Comparison of ENCODE assay signal across 20 cellular contexts in the genomic region with DNA sequence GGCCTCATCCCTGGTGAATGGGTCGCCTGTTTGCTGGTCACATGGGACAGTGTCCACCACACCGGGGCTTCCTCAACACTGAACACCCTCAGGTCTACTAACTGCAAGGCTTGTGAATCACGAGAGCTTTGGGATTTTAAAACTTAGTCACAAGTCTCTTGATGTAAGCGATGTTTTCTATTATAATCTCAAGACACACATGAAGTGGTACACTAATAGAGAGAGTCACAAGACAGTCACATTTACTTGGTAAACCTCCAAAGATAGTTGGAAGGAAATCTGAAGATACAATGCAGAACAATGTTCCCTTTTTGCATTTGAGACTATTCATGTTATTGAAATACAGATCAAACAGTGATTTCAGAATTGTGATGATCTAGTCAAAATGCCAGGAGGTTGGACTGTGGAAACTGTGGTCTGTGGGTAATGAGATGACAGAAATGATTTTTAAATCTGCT.
DNase-seq lines count a peak whose midpoint lies in the region; ATAC-seq lines count a peak whose summit lies in the region.
"Had no signal": no experiment of that assay in that cellular context is flagged by ENCODE, and none has a peak within 500 bp of the region (broad histone marks: within the 10 kb centered on the region; RNA-seq: fewer than 3 reads in every experiment).

No MANE protein-coding gene starts in this region.

- H3K36me3 Mint-ChIP-seq in activated naive CD4-positive, alpha-beta T cell treated with anti-CD3 and anti-CD28 coated beads, Interleukin-2, amount 50 U/mL, for 72 hours = no peaks in the 10 kb centered on the region
- no peaks in the 10 kb centered on the region for H3K36me3 Mint-ChIP-seq in effector memory CD8-positive, alpha-beta T cell (ENCODE audit: insufficient read depth)
- no peaks in the 10 kb centered on the region for H3K36me3 Mint-ChIP-seq in immature natural killer cell

- H3K9me3 Mint-ChIP-seq in activated naive CD4-positive, alpha-beta T cell treated with anti-CD3 and anti-CD28 coated beads, Interleukin-2, amount 50 U/mL, for 72 hours = peaks cover 0 to 4% of the 10 kb centered on the region in 2 donors
- peaks cover 0 to 1% of the 10 kb centered on the region in 2 donors for H3K9me3 Mint-ChIP-seq in effector memory CD8-positive, alpha-beta T cell
- no peaks in the 10 kb centered on the region for H3K9me3 Mint-ChIP-seq in immature natural killer cell

- H3K4me3 Mint-ChIP-seq in effector memory CD8-positive, alpha-beta T cell = no peak overlapping the region
- no peak overlapping the region for H3K4me3 Mint-ChIP-seq in immature natural killer cell

- H3K4me1 Mint-ChIP-seq in effector memory CD8-positive, alpha-beta T cell (ENCODE audit: low read depth in 2 of 2) = peaks cover 16 to 26% of the 10 kb centered on the region in 2 donors
- peaks cover 9 to 13% of the 10 kb centered on the region in 2 donors for H3K4me1 Mint-ChIP-seq in immature natural killer cell

- H3K27ac Mint-ChIP-seq in activated naive CD4-positive, alpha-beta T cell treated with anti-CD3 and anti-CD28 coated beads, Interleukin-2, amount 50 U/mL, for 72 hours = no peak overlapping the region
- H3K27ac Mint-ChIP-seq in effector memory CD8-positive, alpha-beta T cell = peak overlapping the region; percentile 12 to 19
- no peak overlapping the region for H3K27ac Mint-ChIP-seq in immature natural killer cell

- ATAC-seq in activated naive CD4-positive, alpha-beta T cell treated with anti-CD3 and anti-CD28 coated beads, Interleukin-2, amount 50 U/mL, for 72 hours = peak; percentile 62 to 76
- no peak for ATAC-seq in effector memory CD8-positive, alpha-beta T cell (replicated peaks)
- ATAC-seq: body of pancreas had no signal

- H3K27me3 Mint-ChIP-seq in effector memory CD8-positive, alpha-beta T cell = no peaks in the 10 kb centered on the region
- peaks cover 0 to 5% (median 2%) of the 10 kb centered on the region in 3 donors for H3K27me3 Mint-ChIP-seq in immature natural killer cell (ENCODE audit: low read depth in 3 of 3)

- no peak for DNase-seq in activated naive CD4-positive, alpha-beta T cell treated with anti-CD3 and anti-CD28 coated beads, Interleukin-2, amount 50 U/mL, for 72 hours (ENCODE audit: low spot score in 2 of 2)
- no peak for DNase-seq in activated naive CD4-positive, alpha-beta T cell treated with Interleukin-2 at 50 U/mL for 16 hours
- no peak for DNase-seq in effector memory CD8-positive, alpha-beta T cell
- peak; percentile 20 for DNase-seq in pons (ENCODE audit: low spot score)
- DNase-seq in immature natural killer cell = no peak
- no peak for DNase-seq in NCI-H2171 treated with DMSO at 0.1 percent for 48 hours (lab: John Stamatoyannopoulos, UW)
- no peak for DNase-seq in stimulated activated CD4-positive, alpha-beta T cell treated with anti-CD3 and anti-CD28 coated beads, Interleukin-4, amount 100 ng/mL, for 1 hour
- no peak for DNase-seq in SW480 (ENCODE audit: low spot score)
- DNase-seq: activated effector memory CD4-positive, alpha-beta T cell treated with anti-CD3 and anti-CD28 coated beads, Interleukin-2, amount 50 U/mL, for 16 hours; cerebellar nuclear complex; DMS79; foreskin fibroblast; NCI-H2081 treated with DMSO at 0.1 percent for 48 hours; NCI-H446; NCI-H82; occipital lobe; stimulated activated CD4-positive, alpha-beta T cell treated with anti-CD3 and anti-CD28 coated beads, Interleukin-12 subunit alpha, Interleukin-12 subunit beta, amount 100 ng/mL, for 4 hours; SW 1271; upper lobe of left lung had no signal

Comparison
In these comparisons a context has a peak if more than half of its experiments do, and no peak if none do; other contexts are left out.
1. H3K27ac Mint-ChIP-seq: peak in effector memory CD8-positive, alpha-beta T cell (2 of 2); none in activated naive CD4-positive, alpha-beta T cell treated with anti-CD3 and anti-CD28 coated beads, Interleukin-2, amount 50 U/mL, for 72 hours (0 of 2) and immature natural killer cell (0 of 6).